1 cellular context compared by ENCODE assay signal in the genomic region with DNA sequence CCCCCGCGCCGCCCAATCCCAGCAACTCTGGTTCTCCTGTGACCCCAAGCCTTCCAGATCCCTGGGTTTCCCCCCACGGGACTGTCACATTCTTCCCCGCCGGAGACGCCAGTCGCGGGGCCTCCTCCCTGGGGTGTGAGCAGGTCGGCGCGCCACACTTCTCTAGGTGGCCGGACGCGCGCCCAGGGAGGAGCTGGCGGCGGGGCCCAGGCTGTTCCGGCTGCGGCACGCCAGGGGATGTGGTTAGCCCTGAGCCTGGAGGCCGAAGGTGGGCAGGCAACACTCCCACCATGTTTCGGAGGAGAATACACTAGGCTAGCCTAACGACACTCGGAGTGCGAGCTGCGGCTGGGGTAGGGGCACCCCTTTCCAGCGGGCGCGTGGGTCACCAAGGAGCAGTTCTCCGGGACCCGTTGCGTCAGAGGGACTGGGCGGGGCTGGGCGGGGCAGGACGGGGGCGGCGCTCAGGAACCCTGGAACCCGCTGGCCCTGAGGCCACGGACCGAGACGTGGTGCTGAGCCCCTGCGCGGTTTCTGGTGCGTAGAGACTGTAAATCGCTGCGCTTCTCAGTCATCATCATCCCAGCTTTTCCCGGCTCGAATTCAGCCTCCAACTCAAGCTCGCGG.
A peak's percentile ranks its signal among the peaks of the same experiment; 100 is the strongest.
TF ChIP-seq lines count a peak whose summit lies in the region.

A gene with protein sequence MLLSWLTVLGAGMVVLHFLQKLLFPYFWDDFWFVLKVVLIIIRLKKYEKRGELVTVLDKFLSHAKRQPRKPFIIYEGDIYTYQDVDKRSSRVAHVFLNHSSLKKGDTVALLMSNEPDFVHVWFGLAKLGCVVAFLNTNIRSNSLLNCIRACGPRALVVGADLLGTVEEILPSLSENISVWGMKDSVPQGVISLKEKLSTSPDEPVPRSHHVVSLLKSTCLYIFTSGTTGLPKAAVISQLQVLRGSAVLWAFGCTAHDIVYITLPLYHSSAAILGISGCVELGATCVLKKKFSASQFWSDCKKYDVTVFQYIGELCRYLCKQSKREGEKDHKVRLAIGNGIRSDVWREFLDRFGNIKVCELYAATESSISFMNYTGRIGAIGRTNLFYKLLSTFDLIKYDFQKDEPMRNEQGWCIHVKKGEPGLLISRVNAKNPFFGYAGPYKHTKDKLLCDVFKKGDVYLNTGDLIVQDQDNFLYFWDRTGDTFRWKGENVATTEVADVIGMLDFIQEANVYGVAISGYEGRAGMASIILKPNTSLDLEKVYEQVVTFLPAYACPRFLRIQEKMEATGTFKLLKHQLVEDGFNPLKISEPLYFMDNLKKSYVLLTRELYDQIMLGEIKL (plus strand): TSS at position 478 of the 627 bp plus-strand sequence. CDS start 650 bp downstream, outside the sequence.

TF ChIP-seq in WTC11, 78 proteins besides CTCF, POLR2A, EP300 and RAD21 (continued from another document):
- TF ChIP-seq, protein P1, sequence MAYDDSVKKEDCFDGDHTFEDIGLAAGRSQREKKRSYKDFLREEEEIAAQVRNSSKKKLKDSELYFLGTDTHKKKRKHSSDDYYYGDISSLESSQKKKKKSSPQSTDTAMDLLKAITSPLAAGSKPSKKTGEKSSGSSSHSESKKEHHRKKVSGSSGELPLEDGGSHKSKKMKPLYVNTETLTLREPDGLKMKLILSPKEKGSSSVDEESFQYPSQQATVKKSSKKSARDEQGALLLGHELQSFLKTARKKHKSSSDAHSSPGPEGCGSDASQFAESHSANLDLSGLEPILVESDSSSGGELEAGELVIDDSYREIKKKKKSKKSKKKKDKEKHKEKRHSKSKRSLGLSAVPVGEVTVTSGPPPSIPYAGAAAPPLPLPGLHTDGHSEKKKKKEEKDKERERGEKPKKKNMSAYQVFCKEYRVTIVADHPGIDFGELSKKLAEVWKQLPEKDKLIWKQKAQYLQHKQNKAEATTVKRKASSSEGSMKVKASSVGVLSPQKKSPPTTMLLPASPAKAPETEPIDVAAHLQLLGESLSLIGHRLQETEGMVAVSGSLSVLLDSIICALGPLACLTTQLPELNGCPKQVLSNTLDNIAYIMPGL (CRISPR knock-in tag; IDR thresholded peaks at IDR 0.05) = peak; percentile 52; the same call in 1 of the 2 replicates
